ENCODE assay signal across 8 cellular contexts in the genomic region with DNA sequence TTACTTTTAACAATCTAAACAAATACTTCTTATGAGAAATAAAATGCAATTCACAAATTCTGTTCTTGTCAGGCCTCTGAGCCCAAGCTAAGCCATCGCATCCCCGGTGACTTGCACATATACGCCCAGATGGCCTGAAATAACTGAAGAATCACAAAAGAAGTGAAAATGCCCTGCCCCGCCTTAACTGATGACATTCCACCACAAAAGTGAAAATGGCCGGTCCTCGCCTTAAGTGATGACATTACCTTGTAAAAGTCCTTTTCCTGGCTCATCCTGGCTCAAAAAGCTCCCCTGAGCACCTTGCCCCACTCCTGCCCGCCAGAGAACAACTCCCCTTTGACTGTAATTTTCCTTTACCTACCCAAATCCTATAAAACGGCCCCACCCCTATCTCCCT. TPM values are rescaled to one million over a fixed set of nuclear protein-coding genes. Genes with fewer than 3 reads are reported as not detected.
DNase-seq lines count a peak whose midpoint lies in the region; ATAC-seq and TF ChIP-seq lines count a peak whose summit lies in the region.
"Not testable (repeated sequence)": the region's sequence is repeated elsewhere in the genome, so short reads cannot be mapped to it uniquely, and the experiment has no call there.

No MANE protein-coding gene starts in this region.

- H3K4me2 ChIP-seq in GM23338 (peak overlapping the region; percentile 93), OCI-LY7 (ENCODE audit: low read length) (peak overlapping the region; percentile 85), smooth muscle cell (peak overlapping the region; percentile 90)

- not testable (repeated sequence) for TF ChIP-seq CTCF in AG10803 (conservative IDR thresholded peaks at IDR 0.05; ENCODE audit: low read length); GM23338 (conservative IDR thresholded peaks at IDR 0.05; ENCODE audit: low read depth in 2 of 2); OCI-LY7 (conservative IDR thresholded peaks at IDR 0.05; ENCODE audit: low read length); activated CD8-positive, alpha-beta T cell treated with anti-CD3 and anti-CD28 coated beads for 36 hours (IDR thresholded peaks at IDR 0.05); heart left ventricle (IDR thresholded peaks at IDR 0.05); smooth muscle cell (IDR thresholded peaks at IDR 0.05; ENCODE audit: borderline replicate concordance, insufficient read depth, poor library complexity, severe bottlenecking)

- WGBS in heart left ventricle, 4 donors, result 19 to 32% (median 23%) methylated on average over 8 of the region's 8 CpGs
- 5% methylated on average over 8 of the region's 8 CpGs for WGBS in smooth muscle cell (ENCODE audit: low lambda C conversion rate)

- peaks cover 25% of the 10 kb centered on the region for H3K79me2 ChIP-seq in GM23338 (replicated peaks; ENCODE audit: insufficient read depth)
- peaks cover 30% of the 10 kb centered on the region for H3K79me2 ChIP-seq in OCI-LY7 (ENCODE audit: insufficient read depth, low read depth, low read length)
- peaks cover 47% of the 10 kb centered on the region for H3K79me2 ChIP-seq in smooth muscle cell (ENCODE audit: low read depth)

- not testable (repeated sequence) for H3K27ac ChIP-seq in GM23338 (ENCODE audit: low read depth)
- peak overlapping the region; percentile 87 for H3K27ac ChIP-seq in OCI-LY7 (ENCODE audit: low read depth, low read length, poor library complexity, severe bottlenecking)
- H3K27ac ChIP-seq in heart left ventricle, result peak overlapping the region in 8 of 12 donors; percentile 90 to 97 (median 94)
- peak overlapping the region; percentile 94 to 95 for H3K27ac ChIP-seq in mucosa of rectum (ENCODE audit: low read depth in 2 of 2, low read length in 2 of 2)
- H3K27ac ChIP-seq in smooth muscle cell (ENCODE audit: low read depth), result peak overlapping the region; percentile 83

- not testable (repeated sequence) for H3F3A ChIP-seq in GM23338 (replicated peaks; ENCODE audit: low read depth); smooth muscle cell (ENCODE audit: low read depth)

- CTCF ChIA-PET in OCI-LY7 (lab: Charles Lee; ENCODE audit: unreplicated experiment), result not testable (repeated sequence)
- CTCF ChIA-PET in activated CD8-positive, alpha-beta T cell treated with anti-CD3 and anti-CD28 coated beads for 36 hours (lab: Charles Lee), result interaction anchor here (0.8 to 2.5 kb wide), 3 partner anchors 27 to 413 kb away, joined by 3 to 10 read pairs (median 3); no protein-coding TSS in a partner anchor

- TF ChIP-seq POLR2A in heart left ventricle (IDR thresholded peaks at IDR 0.05), result not testable (repeated sequence)

- POLR2A ChIA-PET in OCI-LY7 (lab: Charles Lee), result interaction anchor here (1.1 to 1.8 kb wide), 3 partner anchors 9 to 614 kb away, joined by 3 to 5 read pairs (median 4); no protein-coding TSS in a partner anchor
- POLR2A ChIA-PET in activated CD8-positive, alpha-beta T cell treated with anti-CD3 and anti-CD28 coated beads for 36 hours (lab: Charles Lee), result not testable (repeated sequence)

- intact Hi-C loops in OCI-LY7 (cut with micrococcal nuclease; ENCODE audit: unreplicated experiment) (loop anchor here (2.0 kb wide), 1 partner anchor 404 kb away; a partner anchor contains a TSS), heart left ventricle (cut with DNase I) (loop anchor here in 9 of 10 donors (5.0 to 10.0 kb wide), 7 partner anchors 344 to 626 kb away; a partner anchor contains a TSS)
- intact Hi-C loops in activated CD8-positive, alpha-beta T cell treated with anti-CD3 and anti-CD28 coated beads for 36 hours (cut with micrococcal nuclease), result not testable (repeated sequence)

- DNase-seq in AG10803 (ENCODE audit: low read depth) (peak; percentile 24), GM23338 (ENCODE audit: low spot score) (peak; percentile 29), OCI-LY7 (ENCODE audit: low spot score) (peak; percentile 46)
- DNase-seq in activated CD8-positive, alpha-beta T cell treated with anti-CD3 and anti-CD28 coated beads for 36 hours, result peak; percentile 33
- DNase-seq in central memory CD8-positive, alpha-beta T cell (ENCODE audit: low spot score in 2 of 2); heart left ventricle; smooth muscle cell (lab: John Stamatoyannopoulos, UW; ENCODE audit: unreplicated experiment): not testable (repeated sequence)

- peak overlapping the region; percentile 83 for H3K4me3 ChIP-seq in AG10803 (ENCODE audit: low read length)
- H3K4me3 ChIP-seq in GM23338, result peak overlapping the region; percentile 85
- H3K4me3 ChIP-seq in OCI-LY7 (ENCODE audit: low read depth, low read length, poor library complexity, severe bottlenecking), result peak overlapping the region; percentile 92
- H3K4me3 ChIP-seq in heart left ventricle, result peak overlapping the region; percentile 69 to 93 (median 79)
- peak overlapping the region; percentile 88 for H3K4me3 ChIP-seq in mucosa of rectum (ENCODE audit: low read length in 2 of 2)
- H3K4me3 ChIP-seq in smooth muscle cell, result peak overlapping the region; percentile 80

- not testable (repeated sequence) for H3K9me3 ChIP-seq in OCI-LY7 (ENCODE audit: low read length); heart left ventricle; mucosa of rectum (ENCODE audit: control insufficient read depth in 2 of 2, low read length in 2 of 2); smooth muscle cell (replicated peaks; ENCODE audit: low read depth)

- not testable (repeated sequence) for H3K27me3 Mint-ChIP-seq in GM23338 (ENCODE audit: insufficient read depth, low read depth, poor library complexity); activated CD8-positive, alpha-beta T cell treated with anti-CD3 and anti-CD28 coated beads for 36 hours
- H3K27me3 Mint-ChIP-seq in central memory CD8-positive, alpha-beta T cell, result peaks cover 10% of the 10 kb centered on the region

- BruUV-seq in OCI-LY7 (replicated peaks; lab: Mats Ljungman, UMichigan), result not testable (repeated sequence)

- not testable (repeated sequence) for H3K4me1 Mint-ChIP-seq in GM23338; central memory CD8-positive, alpha-beta T cell
- peaks cover 20% of the 10 kb centered on the region for H3K4me1 Mint-ChIP-seq in activated CD8-positive, alpha-beta T cell treated with anti-CD3 and anti-CD28 coated beads for 36 hours (ENCODE audit: low read depth)

- H3K4me3 Mint-ChIP-seq in GM23338, result peak overlapping the region; percentile 90
- peak overlapping the region; percentile 79 for H3K4me3 Mint-ChIP-seq in activated CD8-positive, alpha-beta T cell treated with anti-CD3 and anti-CD28 coated beads for 36 hours
- H3K4me3 Mint-ChIP-seq in central memory CD8-positive, alpha-beta T cell, result peak overlapping the region; percentile 84

- not testable (repeated sequence) for H3K36me3 ChIP-seq in GM23338 (ENCODE audit: insufficient read depth); mucosa of rectum (ENCODE audit: control insufficient read depth in 2 of 2, insufficient read depth in 2 of 2, low read length in 2 of 2); smooth muscle cell (ENCODE audit: low read depth)
- peaks cover 33% of the 10 kb centered on the region for H3K36me3 ChIP-seq in OCI-LY7 (ENCODE audit: insufficient read depth, low read length)
- peaks cover 0 to 21% (median 7%) of the 10 kb centered on the region in 9 donors for H3K36me3 ChIP-seq in heart left ventricle

- not testable (repeated sequence) for H3K9me3 Mint-ChIP-seq in GM23338; activated CD8-positive, alpha-beta T cell treated with anti-CD3 and anti-CD28 coated beads for 36 hours; central memory CD8-positive, alpha-beta T cell

- peak overlapping the region; percentile 87 to 90 for H3K9ac ChIP-seq in mucosa of rectum (ENCODE audit: low read depth in 1 of 2, low read length in 2 of 2)
- peak overlapping the region; percentile 81 for H3K9ac ChIP-seq in smooth muscle cell (ENCODE audit: low read depth)

- H3K27me3 ChIP-seq in GM23338 (ENCODE audit: insufficient read depth), result peaks cover 22% of the 10 kb centered on the region; the same call in 1 of the 2 replicates
- H3K27me3 ChIP-seq in heart left ventricle; mucosa of rectum (ENCODE audit: control insufficient read depth in 2 of 2, insufficient read depth in 2 of 2, low read length in 2 of 2); smooth muscle cell (ENCODE audit: low read depth): not testable (repeated sequence)

- H2AFZ ChIP-seq in GM23338, result peak overlapping the region; percentile 97
- H2AFZ ChIP-seq in OCI-LY7 (ENCODE audit: low read length), result peak overlapping the region; percentile 90; the same call in 1 of the 2 replicates
- peak overlapping the region; percentile 85 for H2AFZ ChIP-seq in smooth muscle cell (ENCODE audit: low read depth)

- H3K4me1 ChIP-seq in GM23338 (ENCODE audit: insufficient read depth) (peaks cover 12% of the 10 kb centered on the region), OCI-LY7 (ENCODE audit: insufficient read depth, low read length, poor library complexity, severe bottlenecking) (peaks cover 20% of the 10 kb centered on the region), heart left ventricle (peaks cover 0 to 16% (median 3%) of the 10 kb centered on the region in 12 donors)
- not testable (repeated sequence) for H3K4me1 ChIP-seq in mucosa of rectum (ENCODE audit: control insufficient read depth in 2 of 2, insufficient read depth in 2 of 2, low read length in 2 of 2); smooth muscle cell (ENCODE audit: low read depth)

- not testable (repeated sequence) for ATAC-seq in GM23338; activated CD8-positive, alpha-beta T cell treated with anti-CD3 and anti-CD28 coated beads for 36 hours; central memory CD8-positive, alpha-beta T cell (replicated peaks; ENCODE audit: extremely low read depth, poor library complexity, severe bottlenecking); heart left ventricle

- H3K9me2 ChIP-seq in GM23338 (ENCODE audit: insufficient read depth); OCI-LY7 (ENCODE audit: insufficient read depth, low read length): not testable (repeated sequence)

- H3K36me3 Mint-ChIP-seq in GM23338 (ENCODE audit: low read depth); activated CD8-positive, alpha-beta T cell treated with anti-CD3 and anti-CD28 coated beads for 36 hours (ENCODE audit: low read depth); central memory CD8-positive, alpha-beta T cell (ENCODE audit: insufficient read depth): not testable (repeated sequence)

- peak overlapping the region; percentile 87 for H3K27ac Mint-ChIP-seq in GM23338
- H3K27ac Mint-ChIP-seq in activated CD8-positive, alpha-beta T cell treated with anti-CD3 and anti-CD28 coated beads for 36 hours, result peak overlapping the region; percentile 82
- peak overlapping the region; percentile 72 for H3K27ac Mint-ChIP-seq in central memory CD8-positive, alpha-beta T cell (ENCODE audit: low read depth)

- not testable (repeated sequence) for H4K20me1 ChIP-seq in GM23338 (replicated peaks; ENCODE audit: insufficient read depth); OCI-LY7 (ENCODE audit: insufficient read depth, low read length)
- H4K20me1 ChIP-seq in smooth muscle cell (ENCODE audit: low read depth), result peaks cover 19% of the 10 kb centered on the region

RNA-seq across cellular contexts. Expression of a gene that starts 1.2 kb away (rescaled TPM):
- total RNA-seq in GM23338 (2014; rRNA removed; shearing (Covaris generic)), result 40.4 and 58.1 TPM in 2 replicates
- polyA plus RNA-seq in GM23338 (2016; fragmentation: Nextera tagmentation; extraction: Ambion mirVana) (18.0 and 19.1 TPM in 2 replicates), heart left ventricle (10 to 100 TPM in 1 of 2 donors, 1 to 10 TPM in 1; 7.9 to 35.1 TPM), smooth muscle cell (74.4 and 75.9 TPM in 2 replicates)
- total RNA-seq in OCI-LY7 (2014; rRNA removed; shearing (Covaris generic)), result 47.0 and 75.1 TPM in 2 replicates
- total RNA-seq in OCI-LY7 (2022) (80.2 and 92.0 TPM in 2 replicates), heart left ventricle (10 to 100 TPM; 22.2 to 50.9 (median 35.0) TPM), smooth muscle cell (115 and 148 TPM in 2 replicates)
- 10 to 100 TPM; 24.3 to 27.4 TPM for total RNA-seq in activated CD8-positive, alpha-beta T cell treated with anti-CD3 and anti-CD28 coated beads for 36 hours
